In genomic region chr5:136011427-136012001, GRCh38 we compare ENCODE assay signal across 2 cellular contexts.
TF ChIP-seq lines count a peak whose summit lies in the region.

No MANE protein-coding gene starts in this region.

TF ChIP-seq in A549, 52 proteins besides CTCF, POLR2A, EP300 and RAD21 (continued from another document):
- TF ChIP-seq HOXA7 (CRISPR knock-in tag; IDR thresholded peaks at IDR 0.05) (0 out of 2 replicates have a peak, but pooled peaks have one; percentile 56), TFCP2L1 (CRISPR knock-in tag; IDR thresholded peaks at IDR 0.05) (no peak), GATA3 (IDR thresholded peaks at IDR 0.05; ENCODE audit: borderline replicate concordance) (peak; percentile 78; the same call in 1 of the 2 replicates), SMC3 (IDR thresholded peaks at IDR 0.05) (no peak), MAX (IDR thresholded peaks at IDR 0.05) (peak; percentile 78), JUN (IDR thresholded peaks at IDR 0.05) (0 out of 5 replicates have a peak, but pooled peaks of 1 of the 2 experiments have one; percentile 51), RCOR1 (IDR thresholded peaks at IDR 0.05; ENCODE audit: low read depth, low read length) (no peak), CBX2 (IDR thresholded peaks at IDR 0.05; ENCODE audit: borderline replicate concordance, low read depth) (no peak), JUNB (IDR thresholded peaks at IDR 0.05) (peak; percentile 67), PHF8 (IDR thresholded peaks at IDR 0.05; ENCODE audit: borderline replicate concordance, low read depth) (no peak), BHLHE40 (IDR thresholded peaks at IDR 0.05; ENCODE audit: low read depth, low read length) (no peak), EHF (CRISPR knock-in tag; IDR thresholded peaks at IDR 0.05) (no peak)

TF ChIP-seq in HCT116, 20 proteins besides CTCF, POLR2A, EP300 and RAD21 (continued from another document):
- TF ChIP-seq REST (IDR thresholded peaks at IDR 0.05; ENCODE audit: low read depth) (no peak), CEBPB (IDR thresholded peaks at IDR 0.05; ENCODE audit: low read depth) (no peak), TCF7L2 (IDR thresholded peaks at IDR 0.05; ENCODE audit: borderline replicate concordance, extremely low read depth, insufficient read depth, insufficient read length) (peak; percentile 30)
